Comparison of ENCODE assay signal across 26 cellular contexts in the genomic region with DNA sequence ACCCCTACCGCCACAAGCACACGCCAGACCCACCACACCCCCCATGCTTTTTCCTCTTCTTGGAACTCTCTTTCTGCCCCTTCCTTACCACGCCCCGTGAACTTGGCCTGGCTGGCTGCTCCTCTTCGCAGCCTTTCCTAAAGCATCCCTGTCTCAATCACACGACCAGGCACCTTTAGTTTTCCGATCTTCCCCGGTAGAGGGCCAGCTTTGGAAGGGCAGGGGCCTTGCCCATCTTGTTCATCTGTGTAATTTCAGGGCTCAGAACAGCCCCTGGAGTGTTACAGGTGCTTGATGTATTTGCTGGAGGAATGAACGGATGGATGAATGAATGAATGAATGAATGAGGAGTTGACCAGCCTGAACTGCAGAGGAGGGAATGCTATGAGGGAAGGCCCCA. TPM values are rescaled to one million over a fixed set of nuclear protein-coding genes. Genes with fewer than 3 reads are reported as not detected.
DNase-seq lines count a peak whose midpoint lies in the region; ATAC-seq and TF ChIP-seq lines count a peak whose summit lies in the region.
"Had no signal": no experiment of that assay in that cellular context is flagged by ENCODE, and none has a peak within 500 bp of the region (broad histone marks: within the 10 kb centered on the region; RNA-seq: fewer than 3 reads in every experiment).

No MANE protein-coding gene starts in this region.

- TF ChIP-seq CTCF in PC-3 (conservative IDR thresholded peaks at IDR 0.05; ENCODE audit: low read depth, low read length) (0 out of 2 replicates have a peak, but pooled peaks have one; percentile 12), WERI-Rb-1 (IDR thresholded peaks at IDR 0.05; ENCODE audit: low read depth, low read length) (peak; percentile 19; the same call in 1 of the 2 replicates), dorsolateral prefrontal cortex (IDR thresholded peaks at IDR 0.05 in 54 of 56, conservative IDR thresholded peaks at IDR 0.05 in 2 of 56; ENCODE audit: low read depth in 1 of 56, partially characterized antibody in 56 of 56) (peak in 1 of 56 donors; percentile 18), gastroesophageal sphincter (IDR thresholded peaks at IDR 0.05) (no peak)

- WGBS in gastroesophageal sphincter (ENCODE audit: low coverage in 1 of 2), 2 donors: 87% methylated on average over 2 to 6 of the region's 9 CpGs

- no peak overlapping the region for H2AFZ ChIP-seq in PC-3 (ENCODE audit: low read length)
- H2AFZ ChIP-seq: GM23248 had no signal

- H3K9me3 ChIP-seq in PC-3 (ENCODE audit: low read length) (no peaks in the 10 kb centered on the region), WERI-Rb-1 (ENCODE audit: severe bottlenecking) (no peaks in the 10 kb centered on the region), gastroesophageal sphincter (no peaks in the 10 kb centered on the region)
- H3K9me3 ChIP-seq: BLaER1, SJSA1 had no signal

- ATAC-seq in PC-3 (no peak), gastroesophageal sphincter (no peak), HG03039 (IDR thresholded peaks at IDR 0.05; ENCODE audit: unreplicated experiment) (no peak)
- ATAC-seq: HCT116, Panc1 had no signal

- no peaks in the 10 kb centered on the region for H3K9me2 ChIP-seq in PC-3 (replicated peaks; ENCODE audit: low read length)

- H3K9ac ChIP-seq in PC-3 (ENCODE audit: low read length): no peak overlapping the region
- H3K9ac ChIP-seq: BLaER1, GM23248 had no signal

- H3K4me1 ChIP-seq in PC-3 (ENCODE audit: insufficient read depth, low read length) (no peaks in the 10 kb centered on the region), gastroesophageal sphincter (peaks cover 0 to 4% (median 0%) of the 10 kb centered on the region in 3 donors)
- H3K4me1 ChIP-seq: SJSA1 had no signal

- H3K4me3 ChIP-seq in PC-3 (ENCODE audit: low read length): no peak overlapping the region
- H3K4me3 ChIP-seq in WERI-Rb-1 (ENCODE audit: low read depth, low read length): no peak overlapping the region
- no peak overlapping the region for H3K4me3 ChIP-seq in dorsolateral prefrontal cortex
- no peak overlapping the region for H3K4me3 ChIP-seq in gastroesophageal sphincter
- H3K4me3 ChIP-seq: BLaER1, GM23248, SJSA1 had no signal

- no TSS peak for BruUV-seq in PC-3 (replicated peaks; lab: Mats Ljungman, UMichigan)

- no peaks in the 10 kb centered on the region for H3F3A ChIP-seq in PC-3 (ENCODE audit: low read length, unreplicated experiment)

- DNase-seq in PC-3 (no peak), WERI-Rb-1 (no peak), dorsolateral prefrontal cortex (no peak), substantia nigra (lab: John Stamatoyannopoulos, UW) (no peak), mesenteric fat pad (ENCODE audit: low spot score) (no peak)
- DNase-seq: ACHN; CD4-positive, alpha-beta T cell; COR-L47; DMS153; Karpas-422; MV-4-11; NCI-H1105 treated with DMSO at 0.1 percent for 48 hours; NCI-H2081; NCI-H2171; NCI-H345; NCI-H774; NK-92 treated with Interleukin-12 subunit alpha and Interleukin-12 subunit beta, amount 100 ng/mL, for 24 hours had no signal

- CTCF ChIA-PET in PC-3 (lab: Charles Lee): interaction anchor here (1.4 kb wide), 1 partner anchor 208 kb away, joined by 5 read pairs; no protein-coding TSS in a partner anchor

- H3K79me2 ChIP-seq in PC-3 (ENCODE audit: low read length): no peaks in the 10 kb centered on the region

- no peaks in the 10 kb centered on the region for H3K36me3 ChIP-seq in PC-3 (ENCODE audit: low read depth, low read length)
- no peaks in the 10 kb centered on the region for H3K36me3 ChIP-seq in WERI-Rb-1
- H3K36me3 ChIP-seq in gastroesophageal sphincter: no peaks in the 10 kb centered on the region
- H3K36me3 ChIP-seq: BLaER1, SJSA1 had no signal

- intact Hi-C loops in PC-3 (cut with micrococcal nuclease) (no loop called here), dorsolateral prefrontal cortex (cut with DNase I) (loop anchor here in 1 of 2 donors (2.0 kb wide), 1 partner anchor 46 kb away; a partner anchor contains a TSS)

- POLR2A ChIA-PET in PC-3 (lab: Charles Lee; ENCODE audit: unreplicated experiment): no interaction called here

- no peak for TF ChIP-seq POLR2A in gastroesophageal sphincter (IDR thresholded peaks at IDR 0.05)

- H3K4me2 ChIP-seq in PC-3 (ENCODE audit: low read length): no peak overlapping the region
- H3K4me2 ChIP-seq: BLaER1 had no signal

- no peaks in the 10 kb centered on the region for H4K20me1 ChIP-seq in PC-3 (ENCODE audit: low read length)
- H4K20me1 ChIP-seq: BLaER1 had no signal

- H3K27ac ChIP-seq in PC-3 (ENCODE audit: low read length): no peak overlapping the region
- H3K27ac ChIP-seq in WERI-Rb-1: peak overlapping the region; percentile 60
- peak overlapping the region in 50 of 59 donors; percentile 4 to 91 (median 72) for H3K27ac ChIP-seq in dorsolateral prefrontal cortex
- peak overlapping the region; percentile 54 for H3K27ac ChIP-seq in substantia nigra (ENCODE audit: low read depth, low read length, poor library complexity, severe bottlenecking)
- no peak overlapping the region for H3K27ac ChIP-seq in gastroesophageal sphincter
- H3K27ac ChIP-seq: BLaER1, GM23248, SJSA1 had no signal

- TF ChIP-seq EP300 in gastroesophageal sphincter (IDR thresholded peaks at IDR 0.05): no peak

- H3K27me3 ChIP-seq in PC-3 (ENCODE audit: low read length) (no peaks in the 10 kb centered on the region), WERI-Rb-1 (ENCODE audit: insufficient read depth, low read depth, severe bottlenecking) (no peaks in the 10 kb centered on the region), dorsolateral prefrontal cortex (no peaks in the 10 kb centered on the region), gastroesophageal sphincter (peaks cover 56% of the 10 kb centered on the region)

RNA-seq across cellular contexts. Expression of a gene that starts 3.7 kb away (rescaled TPM):
- total RNA-seq in PC-3 (2014; rRNA removed): not detected in 2 replicates
- 1 to 10 TPM in 59 of 120 experiments, under 1 TPM in 58, not detected in 3; 0.14 to 4.9 (median 1.0) TPM for total RNA-seq in dorsolateral prefrontal cortex
- not detected for total RNA-seq in mesenteric fat pad
- not detected for total RNA-seq in gastroesophageal sphincter
- total RNA-seq: CD4-positive, alpha-beta T cell; G401; GM23248; M059J; SJSA1 had no signal

RNA-seq across cellular contexts. Expression of a gene that starts 45.9 kb away (rescaled TPM):
- total RNA-seq in PC-3 (2014; rRNA removed): 2.7 and 3.6 TPM in 2 replicates
- total RNA-seq in dorsolateral prefrontal cortex: 100 to 1,000 TPM; 323 to 524 (median 437) TPM
- 23.5 TPM for total RNA-seq in mesenteric fat pad
- 10 to 100 TPM in 1 of 4 donors, 1 to 10 TPM in 3; 3.4 to 12.2 (median 8.5) TPM for total RNA-seq in gastroesophageal sphincter
- total RNA-seq: GM23248 had no signal

Comparison
In these comparisons a context has a peak if more than half of its experiments do, and no peak if none do; other contexts are left out.
1. H3K27ac ChIP-seq: peak in WERI-Rb-1 (single experiment), dorsolateral prefrontal cortex (50 of 59) and substantia nigra (single experiment); none in PC-3 (single experiment) and gastroesophageal sphincter (0 of 4).
2. CTCF ChIP-seq: peak in PC-3 (single experiment) and WERI-Rb-1 (single experiment); none in gastroesophageal sphincter (0 of 4).
3. RNA of a gene that starts 45.9 kb away (total RNA-seq): 323 to 524 TPM in dorsolateral prefrontal cortex; 23.5 TPM in mesenteric fat pad (single experiment), 3.4 to 12.2 TPM in gastroesophageal sphincter and 2.7 to 3.6 TPM in PC-3; every median in the first group is over 10 times any median in the second.